ENCODE assay signal across 32 cellular contexts in the genomic region with DNA sequence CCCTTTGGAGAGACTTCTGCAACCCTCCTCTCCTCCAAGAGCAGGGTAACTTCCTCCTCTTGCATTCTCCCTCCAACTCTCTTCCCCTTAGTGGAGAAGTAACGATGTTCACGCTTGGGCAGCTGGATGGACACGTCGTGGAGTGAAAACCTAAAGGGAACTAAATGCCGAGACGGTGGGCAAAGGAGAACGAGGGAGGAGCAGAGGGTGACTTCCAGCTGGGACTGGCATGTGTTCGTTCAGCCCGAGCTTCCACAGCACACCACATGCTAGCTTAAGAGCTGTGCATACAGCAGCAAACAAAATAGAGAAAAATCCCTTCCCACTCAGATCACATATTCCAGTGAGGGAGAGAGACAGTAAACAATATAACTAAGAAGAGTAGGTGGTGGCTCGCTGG.
A peak's percentile ranks its signal among the peaks of the same experiment; 100 is the strongest.
DNase-seq lines count a peak whose midpoint lies in the region; ATAC-seq and TF ChIP-seq lines count a peak whose summit lies in the region.
"Had no signal": no experiment of that assay in that cellular context is flagged by ENCODE, and none has a peak within 500 bp of the region (broad histone marks: within the 10 kb centered on the region; RNA-seq: fewer than 3 reads in every experiment).

No MANE protein-coding gene starts in this region.

- TF ChIP-seq CTCF in coronary artery (IDR thresholded peaks at IDR 0.05), result no peak
- TF ChIP-seq CTCF in mucosa of descending colon (IDR thresholded peaks at IDR 0.05), result no peak
- TF ChIP-seq CTCF in HFFc6 (IDR thresholded peaks at IDR 0.05), result no peak

- H3K4me1 Mint-ChIP-seq in HFFc6 (ENCODE audit: low read depth), result peaks cover 23% of the 10 kb centered on the region
- H3K4me1 Mint-ChIP-seq: IgD-negative memory B cell, memory B cell had no signal

- ATAC-seq in mucosa of descending colon (no peak), GM18520 (IDR thresholded peaks at IDR 0.05; ENCODE audit: unreplicated experiment) (no peak)
- ATAC-seq: body of pancreas had no signal

- H3K4me3 Mint-ChIP-seq in HFFc6, result no peak overlapping the region; the same call in 1 of the 2 replicates
- H3K4me3 Mint-ChIP-seq: activated naive CD8-positive, alpha-beta T cell treated with anti-CD3 and anti-CD28 coated beads, Interleukin-2, amount 10 ng/mL, durations not matched to agents 7 days and 5 days; memory B cell; T-helper 1 cell treated with Interleukin-12 subunit alpha and Interleukin-12 subunit beta and Interleukin-4 antibody, amounts not matched to agents 30 μg/mL and 1 μg/mL, for 36 hours had no signal

- peak overlapping the region; percentile 55 for H3K4me3 ChIP-seq in coronary artery
- no peak overlapping the region for H3K4me3 ChIP-seq in mucosa of descending colon
- H3K4me3 ChIP-seq: BLaER1, body of pancreas, hepatocyte, Peyer's patch, SJCRH30, suprapubic skin had no signal

- no peaks in the 10 kb centered on the region for H3K36me3 ChIP-seq in mucosa of descending colon (ENCODE audit: low read depth)
- H3K36me3 ChIP-seq: BLaER1, Peyer's patch, SJCRH30, suprapubic skin had no signal

- peaks cover 10% of the 10 kb centered on the region for H3K9me3 Mint-ChIP-seq in HFFc6
- H3K9me3 Mint-ChIP-seq: activated naive CD8-positive, alpha-beta T cell treated with anti-CD3 and anti-CD28 coated beads, Interleukin-2, amount 10 ng/mL, durations not matched to agents 7 days and 5 days; IgD-negative memory B cell had no signal

- H3K27me3 Mint-ChIP-seq in HFFc6 (ENCODE audit: insufficient read depth), result peaks cover 3% of the 10 kb centered on the region; the same call in 1 of the 2 replicates
- H3K27me3 Mint-ChIP-seq: activated naive CD8-positive, alpha-beta T cell treated with anti-CD3 and anti-CD28 coated beads, Interleukin-2, amount 10 ng/mL, durations not matched to agents 7 days and 5 days; IgD-negative memory B cell; memory B cell had no signal

- peak overlapping the region; percentile 31 to 87 for H3K27ac ChIP-seq in coronary artery
- H3K27ac ChIP-seq: BLaER1, body of pancreas, foreskin keratinocyte, hepatocyte, Peyer's patch, SJCRH30, suprapubic skin, VCaP had no signal

- H3K27ac Mint-ChIP-seq in HFFc6, result no peak overlapping the region
- H3K27ac Mint-ChIP-seq: activated naive CD8-positive, alpha-beta T cell treated with anti-CD3 and anti-CD28 coated beads, Interleukin-2, amount 10 ng/mL, durations not matched to agents 7 days and 5 days; IgD-negative memory B cell; memory B cell; progenitor cell of endocrine pancreas; T-helper 1 cell treated with Interleukin-12 subunit alpha and Interleukin-12 subunit beta and Interleukin-4 antibody, amounts not matched to agents 30 μg/mL and 1 μg/mL, for 36 hours had no signal

- no peaks in the 10 kb centered on the region for H3K36me3 Mint-ChIP-seq in HFFc6 (ENCODE audit: low read depth)
- H3K36me3 Mint-ChIP-seq: activated naive CD8-positive, alpha-beta T cell treated with anti-CD3 and anti-CD28 coated beads, Interleukin-2, amount 10 ng/mL, durations not matched to agents 7 days and 5 days; memory B cell had no signal

- intact Hi-C loops in mucosa of descending colon (cut with DNase I, micrococcal nuclease), result no loop called here

- H3K4me1 ChIP-seq in mucosa of descending colon (ENCODE audit: low read depth), result peaks cover 7% of the 10 kb centered on the region
- H3K4me1 ChIP-seq: BLaER1, foreskin keratinocyte, SJCRH30 had no signal

- DNase-seq in Ammon's horn (ENCODE audit: low spot score), result peak; percentile 36
- peak; percentile 26 for DNase-seq in SKM-1 (lab: John Stamatoyannopoulos, UW; ENCODE audit: unreplicated experiment)
- no peak for DNase-seq in coronary artery (ENCODE audit: low spot score)
- peak; percentile 39 for DNase-seq in retina
- DNase-seq in mucosa of descending colon, result no peak
- no peak for DNase-seq in HFFc6
- DNase-seq: activated CD4-positive, alpha-beta T cell treated with anti-CD3 and anti-CD28 coated beads for 4 hours; activated gamma-delta T cell; activated naive CD8-positive, alpha-beta T cell treated with anti-CD3 and anti-CD28 coated beads, Interleukin-2, amount 10 ng/mL, durations not matched to agents 7 days and 5 days; body of pancreas; DMS79; effector memory CD4-positive, alpha-beta T cell; erythroblast; foreskin keratinocyte; GF-D8; HCEC 1CT; NCI-H1105 treated with DMSO at 0.1 percent for 48 hours; NCI-H2029; NCI-H526 treated with DMSO at 0.1 percent for 48 hours; Peyer's patch; SJCRH30; stimulated activated CD4-positive, alpha-beta T cell treated with anti-CD3 and anti-CD28 coated beads, Interleukin-15, amount 100 ng/mL, for 24 hours; stimulated activated naive CD4-positive, alpha-beta T cell had no signal

- H3K9me3 ChIP-seq in mucosa of descending colon, result no peaks in the 10 kb centered on the region
- H3K9me3 ChIP-seq: BLaER1, body of pancreas, Peyer's patch, SJCRH30, suprapubic skin had no signal

Comparison
In these comparisons a context has a peak if more than half of its experiments do, and no peak if none do; other contexts are left out.
1. DNase-seq: peak in Ammon's horn (single experiment), SKM-1 (single experiment) and retina (single experiment); none in coronary artery (single experiment), mucosa of descending colon (0 of 3) and HFFc6 (single experiment).